Comparison of ENCODE assay signal across 8 cellular contexts in the genomic region with DNA sequence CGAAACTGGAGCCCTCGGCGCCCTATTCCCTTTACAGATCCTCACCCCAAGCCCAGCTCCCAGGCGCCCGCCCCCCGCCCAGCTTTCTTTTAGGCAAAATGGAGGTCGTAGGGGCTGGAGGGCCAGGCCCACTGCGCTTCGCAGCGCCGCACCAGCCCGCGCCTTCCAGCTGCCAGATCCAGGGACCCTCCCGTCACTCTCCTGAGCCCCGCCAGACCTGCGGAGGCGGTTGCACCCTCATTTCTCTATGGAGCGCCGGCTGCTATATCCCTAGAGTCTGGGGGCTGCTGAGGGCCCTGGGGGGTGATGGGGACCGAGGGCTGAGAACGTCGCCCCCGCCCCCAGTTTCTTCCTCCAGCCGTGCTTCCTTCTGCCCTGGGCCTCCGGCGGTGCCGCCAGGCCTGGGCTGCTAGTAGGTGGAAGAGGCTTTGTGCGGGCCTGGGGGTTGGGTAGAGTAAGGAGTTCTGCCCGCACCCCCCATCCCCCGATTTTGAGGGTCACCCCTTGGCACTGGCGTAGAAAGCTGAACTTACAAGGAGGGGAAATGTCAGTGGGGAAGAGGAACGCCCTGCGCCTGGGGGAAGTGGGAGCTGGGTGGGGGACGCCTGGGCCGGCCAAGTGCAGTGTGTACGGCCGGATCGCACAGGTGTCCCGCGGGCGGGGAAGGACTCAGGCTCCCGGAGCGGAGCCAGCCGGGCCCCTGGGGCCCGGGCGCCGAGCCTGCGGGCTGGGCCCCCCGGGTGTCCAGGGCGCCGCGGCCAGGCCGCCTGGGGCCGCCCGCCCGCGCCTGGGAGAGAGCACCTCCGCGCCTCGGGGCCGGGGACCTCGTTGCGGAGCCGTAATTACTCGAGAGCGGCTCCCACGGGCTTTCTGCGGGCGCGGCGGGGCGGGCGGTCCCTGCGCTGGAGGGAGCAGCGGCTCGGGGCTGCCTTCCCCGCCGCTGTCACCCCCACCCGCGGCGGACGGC. TPM values are rescaled to one million over a fixed set of nuclear protein-coding genes. Genes with fewer than 3 reads are reported as not detected.
DNase-seq lines count a peak whose midpoint lies in the region; ATAC-seq and TF ChIP-seq lines count a peak whose summit lies in the region.

No MANE protein-coding gene starts in this region.

- TF ChIP-seq CTCF in right lobe of liver (IDR thresholded peaks at IDR 0.05), result no peak

- intact Hi-C loops in right lobe of liver (cut with DNase I), result loop anchor here in 1 of 2 donors (10.0 kb wide), 1 partner anchor 90 kb away; a partner anchor contains a TSS

- peaks cover 4 to 34% (median 15%) of the 10 kb centered on the region in 4 donors for H3K36me3 ChIP-seq in right lobe of liver
- peaks cover 16 to 18% of the 10 kb centered on the region in 2 donors for H3K36me3 ChIP-seq in stomach smooth muscle (ENCODE audit: control insufficient read depth in 2 of 2, insufficient read depth in 2 of 2, low read length in 2 of 2)

- TF ChIP-seq POLR2A in right lobe of liver (IDR thresholded peaks at IDR 0.05), result no peak

- DNase-seq in activated CD4-positive, CD25-positive, alpha-beta regulatory T cell treated with anti-CD3 and anti-CD28 coated beads, Interleukin-2, amount 50 U/mL, for 72 hours, result peak; percentile 51
- DNase-seq in activated CD4-positive, CD25-positive, alpha-beta regulatory T cell (lab: John Stamatoyannopoulos, UW), result no peak
- DNase-seq in central memory CD4-positive, alpha-beta T cell, result peak; percentile 43
- DNase-seq in right lobe of liver, result peak; percentile 49 to 67 (median 63)

- no peaks in the 10 kb centered on the region for H3K27me3 ChIP-seq in right lobe of liver
- H3K27me3 ChIP-seq in stomach smooth muscle (ENCODE audit: control insufficient read depth in 1 of 2, insufficient read depth in 2 of 2, low read length in 2 of 2), result no peaks in the 10 kb centered on the region

- H3K4me1 ChIP-seq in right lobe of liver, result peaks cover 0 to 3% (median under 1%) of the 10 kb centered on the region in 4 donors
- H3K4me1 ChIP-seq in stomach smooth muscle (ENCODE audit: control insufficient read depth, insufficient read depth, low read length), result peaks cover 13% of the 10 kb centered on the region

- peak overlapping the region; percentile 74 to 92 for H3K9ac ChIP-seq in stomach smooth muscle (ENCODE audit: low read length in 2 of 2)

- WGBS in right lobe of liver (ENCODE audit: insufficient coverage, low coverage, low lambda C conversion rate, missing lambda C conversion rate), result under 1% methylated on average over 26 of the region's 82 CpGs

- H3K27ac ChIP-seq in right lobe of liver (peak overlapping the region; percentile 91 to 99 (median 98)), stomach smooth muscle (ENCODE audit: low read length) (peak overlapping the region; percentile 95)

- no peaks in the 10 kb centered on the region for H3K9me3 ChIP-seq in right lobe of liver
- H3K9me3 ChIP-seq in stomach smooth muscle (ENCODE audit: control insufficient read depth in 2 of 2, low read length in 2 of 2), result no peaks in the 10 kb centered on the region

- peak overlapping the region; percentile 68 to 91 (median 90) for H3K4me3 ChIP-seq in right lobe of liver
- peak overlapping the region; percentile 84 to 89 for H3K4me3 ChIP-seq in stomach smooth muscle (ENCODE audit: low read length in 2 of 2)

- ATAC-seq in SK-N-SH treated with all-trans-retinoic acid at 6 μM for 48 hours, result peak; percentile 3
- peak in 1 of 4 donors; percentile 2 for ATAC-seq in right lobe of liver
- no peak for ATAC-seq in GM18909 (IDR thresholded peaks at IDR 0.05; ENCODE audit: poor library complexity, unreplicated experiment)
- ATAC-seq in HG03378 (IDR thresholded peaks at IDR 0.05; ENCODE audit: unreplicated experiment), result no peak

TF ChIP-seq in SK-N-SH treated with all-trans-retinoic acid at 6 μM for 48 hours, 23 proteins besides CTCF, POLR2A, EP300 and RAD21:
- no peak for TF ChIP-seq ZNF70 (CRISPR knock-in tag; IDR thresholded peaks at IDR 0.05)
- TF ChIP-seq TOX (CRISPR knock-in tag; IDR thresholded peaks at IDR 0.05; ENCODE audit: borderline replicate concordance), result no peak
- TF ChIP-seq, protein P1, sequence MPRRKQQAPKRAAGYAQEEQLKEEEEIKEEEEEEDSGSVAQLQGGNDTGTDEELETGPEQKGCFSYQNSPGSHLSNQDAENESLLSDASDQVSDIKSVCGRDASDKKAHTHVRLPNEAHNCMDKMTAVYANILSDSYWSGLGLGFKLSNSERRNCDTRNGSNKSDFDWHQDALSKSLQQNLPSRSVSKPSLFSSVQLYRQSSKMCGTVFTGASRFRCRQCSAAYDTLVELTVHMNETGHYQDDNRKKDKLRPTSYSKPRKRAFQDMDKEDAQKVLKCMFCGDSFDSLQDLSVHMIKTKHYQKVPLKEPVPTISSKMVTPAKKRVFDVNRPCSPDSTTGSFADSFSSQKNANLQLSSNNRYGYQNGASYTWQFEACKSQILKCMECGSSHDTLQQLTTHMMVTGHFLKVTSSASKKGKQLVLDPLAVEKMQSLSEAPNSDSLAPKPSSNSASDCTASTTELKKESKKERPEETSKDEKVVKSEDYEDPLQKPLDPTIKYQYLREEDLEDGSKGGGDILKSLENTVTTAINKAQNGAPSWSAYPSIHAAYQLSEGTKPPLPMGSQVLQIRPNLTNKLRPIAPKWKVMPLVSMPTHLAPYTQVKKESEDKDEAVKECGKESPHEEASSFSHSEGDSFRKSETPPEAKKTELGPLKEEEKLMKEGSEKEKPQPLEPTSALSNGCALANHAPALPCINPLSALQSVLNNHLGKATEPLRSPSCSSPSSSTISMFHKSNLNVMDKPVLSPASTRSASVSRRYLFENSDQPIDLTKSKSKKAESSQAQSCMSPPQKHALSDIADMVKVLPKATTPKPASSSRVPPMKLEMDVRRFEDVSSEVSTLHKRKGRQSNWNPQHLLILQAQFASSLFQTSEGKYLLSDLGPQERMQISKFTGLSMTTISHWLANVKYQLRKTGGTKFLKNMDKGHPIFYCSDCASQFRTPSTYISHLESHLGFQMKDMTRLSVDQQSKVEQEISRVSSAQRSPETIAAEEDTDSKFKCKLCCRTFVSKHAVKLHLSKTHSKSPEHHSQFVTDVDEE (CRISPR knock-in tag; IDR thresholded peaks at IDR 0.05), result no peak
- no peak for TF ChIP-seq ZC3H10 (CRISPR knock-in tag; IDR thresholded peaks at IDR 0.05)
- no peak for TF ChIP-seq OSR1 (CRISPR knock-in tag; IDR thresholded peaks at IDR 0.05)
- no peak for TF ChIP-seq CSDC2 (CRISPR knock-in tag; IDR thresholded peaks at IDR 0.05)
- no peak for TF ChIP-seq RARB (CRISPR knock-in tag; IDR thresholded peaks at IDR 0.05)
- TF ChIP-seq PPARA (CRISPR knock-in tag; IDR thresholded peaks at IDR 0.05; ENCODE audit: borderline replicate concordance), result no peak
- TF ChIP-seq GLIS3 (CRISPR knock-in tag; IDR thresholded peaks at IDR 0.05), result no peak
- TF ChIP-seq, protein P2, sequence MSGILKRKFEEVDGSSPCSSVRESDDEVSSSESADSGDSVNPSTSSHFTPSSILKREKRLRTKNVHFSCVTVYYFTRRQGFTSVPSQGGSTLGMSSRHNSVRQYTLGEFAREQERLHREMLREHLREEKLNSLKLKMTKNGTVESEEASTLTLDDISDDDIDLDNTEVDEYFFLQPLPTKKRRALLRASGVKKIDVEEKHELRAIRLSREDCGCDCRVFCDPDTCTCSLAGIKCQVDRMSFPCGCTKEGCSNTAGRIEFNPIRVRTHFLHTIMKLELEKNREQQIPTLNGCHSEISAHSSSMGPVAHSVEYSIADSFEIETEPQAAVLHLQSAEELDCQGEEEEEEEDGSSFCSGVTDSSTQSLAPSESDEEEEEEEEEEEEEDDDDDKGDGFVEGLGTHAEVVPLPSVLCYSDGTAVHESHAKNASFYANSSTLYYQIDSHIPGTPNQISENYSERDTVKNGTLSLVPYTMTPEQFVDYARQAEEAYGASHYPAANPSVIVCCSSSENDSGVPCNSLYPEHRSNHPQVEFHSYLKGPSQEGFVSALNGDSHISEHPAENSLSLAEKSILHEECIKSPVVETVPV (CRISPR knock-in tag; IDR thresholded peaks at IDR 0.05), result no peak
- TF ChIP-seq SNAI2 (CRISPR knock-in tag; IDR thresholded peaks at IDR 0.05), result no peak

RNA-seq across cellular contexts. Expression of a gene that starts 1.2 kb away (rescaled TPM):
- total RNA-seq in right lobe of liver, result 100 to 1,000 TPM in 3 of 6 experiments, 10 to 100 TPM in 3; 75.6 to 133 (median 106) TPM

RNA-seq across cellular contexts. Expression of a gene that starts 18.5 kb away (rescaled TPM):
- total RNA-seq in right lobe of liver, result not detected

RNA-seq across cellular contexts. Expression of a gene that starts 19.3 kb away (rescaled TPM):
- 10 to 100 TPM in 4 of 6 experiments, 1 to 10 TPM in 2; 6.6 to 25.1 (median 15.5) TPM for total RNA-seq in right lobe of liver

RNA-seq across cellular contexts. Expression of a gene that starts 31.2 kb away (rescaled TPM):
- 10 to 100 TPM; 13.0 to 52.2 (median 29.2) TPM for total RNA-seq in right lobe of liver

RNA-seq across cellular contexts. Expression of a gene that starts 33.4 kb away (rescaled TPM):
- 100 to 1,000 TPM; 413 to 669 (median 501) TPM for total RNA-seq in right lobe of liver

Comparison
In these comparisons a context has a peak if more than half of its experiments do, and no peak if none do; other contexts are left out.
1. DNase-seq: peak in activated CD4-positive, CD25-positive, alpha-beta regulatory T cell treated with anti-CD3 and anti-CD28 coated beads, Interleukin-2, amount 50 U/mL, for 72 hours (single experiment), central memory CD4-positive, alpha-beta T cell (single experiment) and right lobe of liver (3 of 3); none in activated CD4-positive, CD25-positive, alpha-beta regulatory T cell (0 of 4).